In genomic region chr3:146550743-146551510, GRCh38 we compare ENCODE assay signal across 11 cellular contexts. TPM values are rescaled to one million over a fixed set of nuclear protein-coding genes. Genes with fewer than 3 reads are reported as not detected.
A peak's percentile ranks its signal among the peaks of the same experiment; 100 is the strongest.
DNase-seq lines count a peak whose midpoint lies in the region; ATAC-seq, FAIRE-seq and TF ChIP-seq lines count a peak whose summit lies in the region.
"Had no signal": no experiment of that assay in that cellular context is flagged by ENCODE, and none has a peak within 500 bp of the region (broad histone marks: within the 10 kb centered on the region; RNA-seq: fewer than 3 reads in every experiment).

No MANE protein-coding gene starts in this region.

- H3K36me3 ChIP-seq in keratinocyte (ENCODE audit: control insufficient read depth in 2 of 2, extremely low read depth in 1 of 2, insufficient read depth in 2 of 2, low read length in 2 of 2): no peaks in the 10 kb centered on the region
- H3K36me3 ChIP-seq in left ventricle myocardium inferior: no peaks in the 10 kb centered on the region
- H3K36me3 ChIP-seq: pancreas had no signal

- H3K9me3 ChIP-seq in keratinocyte (ENCODE audit: control insufficient read depth, low read depth, low read length): no peaks in the 10 kb centered on the region
- no peaks in the 10 kb centered on the region for H3K9me3 ChIP-seq in left ventricle myocardium inferior (replicated peaks)
- H3K9me3 ChIP-seq: pancreas had no signal

- H3K27ac ChIP-seq in keratinocyte (ENCODE audit: control insufficient read depth, insufficient read depth, low read length) (peak overlapping the region; percentile 36), left ventricle myocardium inferior (replicated peaks) (no peak overlapping the region)
- H3K27ac ChIP-seq: C4-2B, pancreas had no signal

- CTCF ChIA-PET in activated CD4-positive, alpha-beta T cell treated with anti-CD3 and anti-CD28 coated beads, Interleukin-2, amount 10 ng/mL, durations not matched to agents 7 days and 5 days (lab: Charles Lee): interaction anchor here (1.1 kb wide), 1 partner anchor 17 kb away, joined by 4 read pairs; no protein-coding TSS in a partner anchor

- DNase-seq in activated CD4-positive, alpha-beta T cell treated with anti-CD3 and anti-CD28 coated beads, Interleukin-2, amount 10 ng/mL, durations not matched to agents 7 days and 5 days: peak; percentile 25
- no peak for DNase-seq in activated CD4-positive, alpha-beta T cell treated with anti-CD3 and anti-CD28 coated beads, Interleukin-2, amount 50 U/mL, for 48 hours
- DNase-seq in RKO (ENCODE audit: low spot score): peak; percentile 82
- peak; percentile 48 for DNase-seq in keratinocyte (ENCODE audit: low read depth, low spot score)
- DNase-seq in NAMALWA (ENCODE audit: low spot score): no peak
- DNase-seq in cerebellum (ENCODE audit: low spot score): no peak
- no peak for DNase-seq in left ventricle myocardium inferior
- DNase-seq: activated B cell treated with CpG ODN at 0.5 μM for 24 hours, pancreas had no signal

- H3K27me3 ChIP-seq in keratinocyte (ENCODE audit: control insufficient read depth, extremely low read depth, insufficient read depth, low read length) (no peaks in the 10 kb centered on the region), left ventricle myocardium inferior (ENCODE audit: low read depth) (peaks cover 13% of the 10 kb centered on the region)
- H3K27me3 ChIP-seq: pancreas had no signal

- H3K9me3 Mint-ChIP-seq in activated CD4-positive, alpha-beta T cell treated with anti-CD3 and anti-CD28 coated beads, Interleukin-2, amount 10 ng/mL, durations not matched to agents 7 days and 5 days: peaks cover 7% of the 10 kb centered on the region
- H3K9me3 Mint-ChIP-seq: activated B cell treated with CpG ODN at 0.5 μM for 24 hours had no signal

- POLR2A ChIA-PET in activated CD4-positive, alpha-beta T cell treated with anti-CD3 and anti-CD28 coated beads, Interleukin-2, amount 10 ng/mL, durations not matched to agents 7 days and 5 days (lab: Charles Lee): interaction anchor here (0.6 kb wide), 1 partner anchor 139 kb away, joined by 4 read pairs; no protein-coding TSS in a partner anchor

- no peak overlapping the region for H2AFZ ChIP-seq in keratinocyte (ENCODE audit: control insufficient read depth, low read length)

- no peaks in the 10 kb centered on the region for H3K9me1 ChIP-seq in keratinocyte (ENCODE audit: control insufficient read depth, extremely low read depth, insufficient read depth, low read length)

- H3K36me3 Mint-ChIP-seq in activated CD4-positive, alpha-beta T cell treated with anti-CD3 and anti-CD28 coated beads, Interleukin-2, amount 10 ng/mL, durations not matched to agents 7 days and 5 days (ENCODE audit: low read depth): peaks cover 10% of the 10 kb centered on the region

- dilution Hi-C loops in keratinocyte (cut with MboI; ENCODE audit: extremely low pct_ligation_motif_present, low sequenced_read_pairs): no loop called here

- intact Hi-C loops in left ventricle myocardium inferior (cut with micrococcal nuclease): no loop called here

- H4K20me1 ChIP-seq in keratinocyte (ENCODE audit: control insufficient read depth, extremely low read depth, insufficient read depth, low read length): no peaks in the 10 kb centered on the region

- peak overlapping the region; percentile 63 for H3K4me3 Mint-ChIP-seq in activated CD4-positive, alpha-beta T cell treated with anti-CD3 and anti-CD28 coated beads, Interleukin-2, amount 10 ng/mL, durations not matched to agents 7 days and 5 days
- H3K4me3 Mint-ChIP-seq: activated B cell treated with CpG ODN at 0.5 μM for 24 hours had no signal

- H3K27me3 Mint-ChIP-seq in activated CD4-positive, alpha-beta T cell treated with anti-CD3 and anti-CD28 coated beads, Interleukin-2, amount 10 ng/mL, durations not matched to agents 7 days and 5 days: peaks cover 3% of the 10 kb centered on the region
- H3K27me3 Mint-ChIP-seq: activated B cell treated with CpG ODN at 0.5 μM for 24 hours had no signal

- ATAC-seq in HG02884 (IDR thresholded peaks at IDR 0.05; ENCODE audit: unreplicated experiment): peak; percentile 96

- no peak for TF ChIP-seq CTCF in keratinocyte (optimal IDR thresholded peaks at IDR 0.05 in 1 of 3, IDR thresholded peaks at IDR 0.05 in 1 of 3, conservative IDR thresholded peaks at IDR 0.05 in 1 of 3; ENCODE audit: extremely low read depth in 1 of 3, insufficient read depth in 2 of 3, low read length in 3 of 3)
- no peak for TF ChIP-seq CTCF in left ventricle myocardium inferior (IDR thresholded peaks at IDR 0.05; ENCODE audit: borderline replicate concordance)

- H3K4me1 Mint-ChIP-seq in activated CD4-positive, alpha-beta T cell treated with anti-CD3 and anti-CD28 coated beads, Interleukin-2, amount 10 ng/mL, durations not matched to agents 7 days and 5 days: peaks cover 78% of the 10 kb centered on the region

- peak overlapping the region; percentile 59 for H3K4me2 ChIP-seq in keratinocyte (ENCODE audit: control insufficient read depth, extremely low read depth, insufficient read depth, low read depth, low read length)

- H3K79me2 ChIP-seq in keratinocyte (ENCODE audit: control insufficient read depth, insufficient read depth, low read length): no peaks in the 10 kb centered on the region

- peak; percentile 94 for FAIRE-seq in keratinocyte (lab: Jason Lieb, UNC)
- FAIRE-seq: pancreas had no signal

- H3K4me3 ChIP-seq in keratinocyte (ENCODE audit: control insufficient read depth in 2 of 3, extremely low read depth in 1 of 3, insufficient read depth in 2 of 3, low read depth in 1 of 3, low read length in 3 of 3) (no peak overlapping the region), left ventricle myocardium inferior (no peak overlapping the region)
- H3K4me3 ChIP-seq: pancreas had no signal

- peaks cover 33% of the 10 kb centered on the region for H3K4me1 ChIP-seq in keratinocyte (ENCODE audit: control insufficient read depth, extremely low read depth, insufficient read depth, low read length)
- H3K4me1 ChIP-seq in left ventricle myocardium inferior: no peaks in the 10 kb centered on the region
- H3K4me1 ChIP-seq: pancreas had no signal

- H3K27ac Mint-ChIP-seq in activated CD4-positive, alpha-beta T cell treated with anti-CD3 and anti-CD28 coated beads, Interleukin-2, amount 10 ng/mL, durations not matched to agents 7 days and 5 days: peak overlapping the region; percentile 94
- H3K27ac Mint-ChIP-seq: activated B cell treated with CpG ODN at 0.5 μM for 24 hours had no signal

- H3K9ac ChIP-seq in keratinocyte (ENCODE audit: control insufficient read depth, extremely low read depth, insufficient read depth, low read length): no peak overlapping the region

RNA-seq across cellular contexts. Expression of gene PLSCR1, which starts 6.5 kb away (rescaled TPM):
- 100 to 1,000 TPM; 137 to 146 TPM for total RNA-seq in activated CD4-positive, alpha-beta T cell treated with anti-CD3 and anti-CD28 coated beads, Interleukin-2, amount 10 ng/mL, durations not matched to agents 7 days and 5 days
- 42.4 to 132 TPM (median 77.6 TPM) in 3 replicates for polyA plus RNA-seq in keratinocyte
- 11.2 TPM for polyA plus RNA-seq in keratinocyte (2011; ENCODE audit: low read depth)
- polyA plus RNA-seq in keratinocyte (2011; cell fraction: cytosol; rRNA removed): 63.7 and 84.7 TPM in 2 replicates
- polyA plus RNA-seq in keratinocyte (2011; cell fraction: nucleus; rRNA removed): 82.9 and 95.8 TPM in 2 replicates
- polyA plus RNA-seq in keratinocyte (2012; ENCODE audit: low replicate concordance): 19.3 and 101 TPM in 2 replicates
- polyA minus RNA-seq in keratinocyte: 43.4 to 74.4 TPM (median 56.0 TPM) in 3 replicates
- 47.8 TPM for polyA minus RNA-seq in keratinocyte (2011; cell fraction: cytosol; rRNA and poly(A)+ RNA removed)
- polyA minus RNA-seq in keratinocyte (2011; cell fraction: nucleus; rRNA and poly(A)+ RNA removed): 54.4 and 91.7 TPM in 2 replicates
- total RNA-seq in cerebellum: 18.5 TPM
- total RNA-seq in left ventricle myocardium inferior: 25.4 TPM

RNA-seq across cellular contexts. Expression of gene PLSCR5, which starts 54.2 kb away (rescaled TPM):
- total RNA-seq in activated CD4-positive, alpha-beta T cell treated with anti-CD3 and anti-CD28 coated beads, Interleukin-2, amount 10 ng/mL, durations not matched to agents 7 days and 5 days: not detected
- polyA plus RNA-seq in keratinocyte: not detected in 3 replicates
- not detected for polyA plus RNA-seq in keratinocyte (2011; ENCODE audit: low read depth)
- not detected in 2 replicates for polyA plus RNA-seq in keratinocyte (2011; cell fraction: cytosol; rRNA removed)
- not detected in 2 replicates for polyA plus RNA-seq in keratinocyte (2011; cell fraction: nucleus; rRNA removed)
- not detected in 2 replicates for polyA plus RNA-seq in keratinocyte (2012; ENCODE audit: low replicate concordance)
- polyA minus RNA-seq in keratinocyte: not detected in 3 replicates
- polyA minus RNA-seq in keratinocyte (2011; cell fraction: cytosol; rRNA and poly(A)+ RNA removed): not detected
- polyA minus RNA-seq in keratinocyte (2011; cell fraction: nucleus; rRNA and poly(A)+ RNA removed): not detected in 2 replicates
- not detected for total RNA-seq in cerebellum
- not detected for total RNA-seq in left ventricle myocardium inferior
- total RNA-seq: activated B cell treated with CpG ODN at 0.5 μM for 24 hours, pancreas had no signal
- polyA plus RNA-seq: pancreas had no signal

Comparison
In these comparisons a context has a peak if more than half of its experiments do, and no peak if none do; other contexts are left out.
1. DNase-seq: peak in activated CD4-positive, alpha-beta T cell treated with anti-CD3 and anti-CD28 coated beads, Interleukin-2, amount 10 ng/mL, durations not matched to agents 7 days and 5 days (single experiment), RKO (single experiment) and keratinocyte (single experiment); none in activated CD4-positive, alpha-beta T cell treated with anti-CD3 and anti-CD28 coated beads, Interleukin-2, amount 50 U/mL, for 48 hours (0 of 2), NAMALWA (single experiment), cerebellum (single experiment) and left ventricle myocardium inferior (single experiment).